In the genomic region with DNA sequence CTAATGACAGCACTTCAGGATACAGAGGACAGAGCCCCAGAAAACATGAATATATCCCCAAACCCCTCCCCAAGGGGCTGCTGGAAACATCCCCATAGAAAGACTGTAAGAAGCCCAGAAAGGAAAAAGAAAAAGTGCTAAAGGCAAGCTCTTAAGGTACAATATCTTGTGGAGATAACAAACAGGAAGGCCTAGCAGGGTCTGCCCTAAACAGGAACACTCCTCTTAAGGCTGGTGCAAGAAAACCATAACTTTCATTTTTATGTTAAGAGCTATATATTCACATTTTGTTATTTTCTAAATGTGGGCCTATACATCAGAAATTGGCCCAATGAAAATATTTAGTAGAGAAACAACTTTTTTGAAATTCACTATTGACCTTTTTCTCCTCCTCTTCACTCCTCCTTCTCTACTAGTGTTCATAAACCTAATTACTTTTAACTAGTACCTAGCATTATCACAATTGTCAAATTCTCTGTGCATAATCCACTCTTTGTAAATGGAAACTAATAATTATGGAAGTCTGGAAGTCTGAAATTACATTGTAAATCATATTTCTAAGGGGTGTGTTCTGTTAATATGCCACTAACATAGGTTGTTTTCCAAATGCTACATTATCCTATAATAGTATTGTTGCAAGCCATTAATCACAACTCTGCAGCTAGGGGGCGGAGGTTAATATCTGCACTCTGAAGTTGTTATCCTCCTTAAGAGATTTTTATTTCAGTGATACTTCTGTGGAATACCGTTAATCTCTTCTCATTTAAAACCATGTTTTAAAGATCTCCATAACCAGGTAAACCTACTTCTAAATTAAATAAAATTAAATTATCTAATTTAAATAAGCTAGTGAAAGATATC, we compare ENCODE assay signal across 11 cellular contexts. TPM values are rescaled to one million over a fixed set of nuclear protein-coding genes. Genes with fewer than 3 reads are reported as not detected.
A peak's percentile ranks its signal among the peaks of the same experiment; 100 is the strongest.
DNase-seq lines count a peak whose midpoint lies in the region; FAIRE-seq and TF ChIP-seq lines count a peak whose summit lies in the region.
"Had no signal": no experiment of that assay in that cellular context is flagged by ENCODE, and none has a peak within 500 bp of the region (broad histone marks: within the 10 kb centered on the region; RNA-seq: fewer than 3 reads in every experiment).

No MANE protein-coding gene starts in this region.

- FAIRE-seq in D721Med (lab: Jason Lieb, UNC) (peak; percentile 86), urothelium cell line (lab: Jason Lieb, UNC) (no peak)

- H2BK5ac ChIP-seq in mesenchymal stem cell (ENCODE audit: low read depth, low read length, poor library complexity, severe bottlenecking): no peak overlapping the region

- no peak overlapping the region for H3K14ac ChIP-seq in mesenchymal stem cell (ENCODE audit: low read length in 2 of 2)

- H3K9ac ChIP-seq in mesenchymal stem cell (ENCODE audit: low read length): no peak overlapping the region

- H3K27me3 ChIP-seq in mesenchymal stem cell (ENCODE audit: control insufficient read depth in 1 of 2, insufficient read depth in 1 of 2, low read length in 2 of 2): no peaks in the 10 kb centered on the region

- no peak overlapping the region for H3K4me3 ChIP-seq in fibroblast of mammary gland (ENCODE audit: control insufficient read depth, low read depth, low read length)
- no peak overlapping the region for H3K4me3 ChIP-seq in mesenchymal stem cell (ENCODE audit: insufficient read depth in 1 of 2, low read depth in 1 of 2, low read length in 2 of 2)

- DNase-seq in DMS 273 (lab: John Stamatoyannopoulos, UW; ENCODE audit: unreplicated experiment): peak; percentile 2
- no peak for DNase-seq in DMS 273 treated with DMSO at 0.1 percent for 48 hours (lab: John Stamatoyannopoulos, UW)
- no peak for DNase-seq in D721Med (ENCODE audit: insufficient read length, low spot score)
- peak; percentile 6 for DNase-seq in SK-MEL-5 (ENCODE audit: low read depth, low spot score)
- no peak for DNase-seq in fibroblast of mammary gland (ENCODE audit: low read depth)
- no peak for DNase-seq in mesenchymal stem cell
- DNase-seq in urothelium cell line (ENCODE audit: low spot score): no peak
- DNase-seq in cortex of kidney (lab: John Stamatoyannopoulos, UW): no peak
- DNase-seq: 8988T, midbrain, NCI-H187 treated with DMSO at 0.1 percent for 48 hours had no signal

- no peak overlapping the region for H3K23ac ChIP-seq in mesenchymal stem cell (ENCODE audit: low read length in 2 of 2)

- H3K36me3 ChIP-seq in mesenchymal stem cell (ENCODE audit: control insufficient read depth in 1 of 2, insufficient read depth in 2 of 2, low read depth in 1 of 2, low read length in 2 of 2): peaks cover 0 to 4% of the 10 kb centered on the region in 2 experiments

- H3K79me1 ChIP-seq in mesenchymal stem cell (replicated peaks; ENCODE audit: low read length, poor library complexity, severe bottlenecking): no peaks in the 10 kb centered on the region

- no peak overlapping the region for H4K91ac ChIP-seq in mesenchymal stem cell (ENCODE audit: low read length)

- no CpG with 5 or more reads among the region's 2 CpGs for WGBS in mesenchymal stem cell

- no peaks in the 10 kb centered on the region for H3K9me3 ChIP-seq in mesenchymal stem cell (ENCODE audit: control insufficient read depth, low read length)

- no peak overlapping the region for H2AK5ac ChIP-seq in mesenchymal stem cell (ENCODE audit: low read length, severe bottlenecking)

- H3K4me2 ChIP-seq in mesenchymal stem cell (ENCODE audit: low read length, poor library complexity, severe bottlenecking): no peak overlapping the region

- no peaks in the 10 kb centered on the region for H3K4me1 ChIP-seq in mesenchymal stem cell (ENCODE audit: control insufficient read depth, insufficient read depth, low read depth, low read length)

- no peak overlapping the region for H3K4ac ChIP-seq in mesenchymal stem cell (ENCODE audit: low read depth in 1 of 2, low read length in 2 of 2)

- H2BK120ac ChIP-seq in mesenchymal stem cell (ENCODE audit: low read depth, low read length): no peak overlapping the region

- H2BK12ac ChIP-seq in mesenchymal stem cell (ENCODE audit: low read length in 2 of 2): no peak overlapping the region

- no peak overlapping the region for H3K18ac ChIP-seq in mesenchymal stem cell (ENCODE audit: low read depth in 1 of 2, low read length in 2 of 2)

- H2AFZ ChIP-seq in mesenchymal stem cell (ENCODE audit: low read depth, low read length): no peak overlapping the region

- TF ChIP-seq CTCF in D721Med (IDR thresholded peaks at IDR 0.05; ENCODE audit: insufficient read depth, missing control alignments): no peak
- peak; percentile 17 for TF ChIP-seq CTCF in fibroblast of mammary gland (conservative IDR thresholded peaks at IDR 0.05; ENCODE audit: control insufficient read depth, insufficient read depth, low read depth, low read length)

- H3K27ac ChIP-seq in mesenchymal stem cell (ENCODE audit: low read length, poor library complexity, severe bottlenecking): no peak overlapping the region

- in situ Hi-C loops in SK-MEL-5 (cut with HindIII; ENCODE audit: low pct_unique_long_range_greater_than_20kb, low sequenced_read_pairs): no loop called here

- H2BK15ac ChIP-seq in mesenchymal stem cell (ENCODE audit: low read depth, poor library complexity, severe bottlenecking): no peak overlapping the region

- H4K8ac ChIP-seq in mesenchymal stem cell (ENCODE audit: low read length): no peak overlapping the region

RNA-seq across cellular contexts. Expression of gene CASK, which starts 59.8 kb away (rescaled TPM):
- 10.9 and 11.4 TPM in 2 replicates for total RNA-seq in SK-MEL-5 (2014; rRNA removed; shearing (Covaris generic))
- polyA plus RNA-seq in SK-MEL-5 (2015; cell fraction: cytosol; rRNA removed): 12.6 and 19.6 TPM in 2 replicates
- 14.3 and 21.7 TPM in 2 replicates for polyA plus RNA-seq in SK-MEL-5 (2015; cell fraction: nucleus; rRNA removed)
- 24.6 TPM for polyA plus RNA-seq in mesenchymal stem cell (2013, experiment 1 of 2)
- 26.1 TPM for polyA plus RNA-seq in mesenchymal stem cell (2013, experiment 2 of 2)

Comparison
In these comparisons a context has a peak if more than half of its experiments do, and no peak if none do; other contexts are left out.
1. DNase-seq: peak in DMS 273 (single experiment) and SK-MEL-5 (single experiment); none in DMS 273 treated with DMSO at 0.1 percent for 48 hours (single experiment), D721Med (single experiment), fibroblast of mammary gland (single experiment), mesenchymal stem cell (single experiment), urothelium cell line (single experiment) and cortex of kidney (single experiment).